Comparison of ENCODE assay signal across 10 cellular contexts in the genomic region with DNA sequence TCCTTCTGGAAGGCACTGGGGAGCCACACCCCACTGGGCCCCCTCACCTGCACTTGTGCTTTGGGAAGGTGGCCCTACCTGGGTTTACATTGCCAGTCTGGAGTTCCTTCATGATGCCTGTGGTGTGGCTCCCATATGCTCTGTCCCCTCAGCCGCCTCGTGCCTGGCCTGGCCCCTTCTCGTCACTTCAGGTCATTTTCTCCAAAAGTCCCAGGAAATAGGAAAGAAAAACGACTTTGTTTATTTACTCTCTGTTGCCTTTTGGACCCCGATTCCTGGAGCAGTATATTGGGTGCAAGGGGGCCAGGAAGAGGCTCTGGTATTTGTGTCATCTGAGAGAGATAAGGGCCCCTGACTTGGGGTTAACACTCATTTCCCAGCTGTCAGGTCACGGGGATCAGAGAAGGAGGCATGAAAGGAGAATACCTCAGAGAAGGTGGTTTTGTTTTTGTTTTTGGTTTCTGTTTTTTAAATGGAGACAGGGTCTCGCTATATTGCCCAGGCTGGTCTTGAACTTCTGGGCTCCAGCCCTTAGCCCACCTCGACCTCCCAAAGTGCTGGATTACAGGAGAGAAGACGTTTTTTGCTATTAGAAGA. TPM values are rescaled to one million over a fixed set of nuclear protein-coding genes. Genes with fewer than 3 reads are reported as not detected.
DNase-seq lines count a peak whose midpoint lies in the region; ATAC-seq and TF ChIP-seq lines count a peak whose summit lies in the region.
"Had no signal": no experiment of that assay in that cellular context is flagged by ENCODE, and none has a peak within 500 bp of the region (broad histone marks: within the 10 kb centered on the region; RNA-seq: fewer than 3 reads in every experiment).

No MANE protein-coding gene starts in this region.

- H3K36me3 Mint-ChIP-seq in activated CD4-positive, alpha-beta T cell treated with anti-CD3 and anti-CD28 coated beads, Interleukin-2, amount 10 ng/mL, durations not matched to agents 24 days and 14 days (ENCODE audit: low read depth), result peaks cover 49% of the 10 kb centered on the region

- peak overlapping the region; percentile 90 for H3K27ac ChIP-seq in lower lobe of right lung
- H3K27ac ChIP-seq in stomach smooth muscle (ENCODE audit: low read length), result peak overlapping the region; percentile 49
- H3K27ac ChIP-seq: prostate gland had no signal

- no peaks in the 10 kb centered on the region for H3K9me3 ChIP-seq in lower lobe of right lung
- no peaks in the 10 kb centered on the region for H3K9me3 ChIP-seq in stomach smooth muscle (ENCODE audit: control insufficient read depth in 2 of 2, low read length in 2 of 2)
- H3K9me3 ChIP-seq: prostate gland had no signal

- H3K27me3 Mint-ChIP-seq in activated CD4-positive, alpha-beta T cell treated with anti-CD3 and anti-CD28 coated beads, Interleukin-2, amount 10 ng/mL, durations not matched to agents 24 days and 14 days, result no peaks in the 10 kb centered on the region

- ATAC-seq in lower lobe of right lung (no peak), HG02642 (IDR thresholded peaks at IDR 0.05; ENCODE audit: poor library complexity, unreplicated experiment) (no peak)

- no peaks in the 10 kb centered on the region for H3K9me3 Mint-ChIP-seq in activated CD4-positive, alpha-beta T cell treated with anti-CD3 and anti-CD28 coated beads, Interleukin-2, amount 10 ng/mL, durations not matched to agents 24 days and 14 days

- H3K27ac Mint-ChIP-seq in activated CD4-positive, alpha-beta T cell treated with anti-CD3 and anti-CD28 coated beads, Interleukin-2, amount 10 ng/mL, durations not matched to agents 24 days and 14 days, result peak overlapping the region; percentile 95

- no peak for TF ChIP-seq CTCF in lower lobe of right lung (IDR thresholded peaks at IDR 0.05)

- H3K9ac ChIP-seq in stomach smooth muscle (ENCODE audit: low read length in 2 of 2), result no peak overlapping the region

- H3K4me3 ChIP-seq in lower lobe of right lung (peak overlapping the region; percentile 94), stomach smooth muscle (ENCODE audit: low read length in 2 of 2) (no peak overlapping the region)
- H3K4me3 ChIP-seq: prostate gland had no signal

- H3K4me3 Mint-ChIP-seq in activated CD4-positive, alpha-beta T cell treated with anti-CD3 and anti-CD28 coated beads, Interleukin-2, amount 10 ng/mL, durations not matched to agents 24 days and 14 days, result peak overlapping the region; percentile 92

- DNase-seq in activated CD4-positive, alpha-beta T cell treated with anti-CD3 and anti-CD28 coated beads, Interleukin-2, amount 10 ng/mL, durations not matched to agents 24 days and 14 days, result peak; percentile 88
- no peak for DNase-seq in activated CD4-positive, alpha-beta T cell treated with anti-CD3 and anti-CD28 coated beads for 48 hours
- DNase-seq in activated gamma-delta T cell treated with anti-CD3 and anti-CD28 coated beads, Interleukin-2, amount 50 U/mL, for 16 hours (ENCODE audit: low read depth), result peak; percentile 30
- DNase-seq in lower lobe of right lung (no peak), KBM-7 (no peak), posterior cingulate gyrus (no peak)
- DNase-seq: hypothalamus had no signal

- H3K4me1 Mint-ChIP-seq in activated CD4-positive, alpha-beta T cell treated with anti-CD3 and anti-CD28 coated beads, Interleukin-2, amount 10 ng/mL, durations not matched to agents 24 days and 14 days, result peaks cover 53% of the 10 kb centered on the region

- H3K27me3 ChIP-seq in lower lobe of right lung (ENCODE audit: low read depth) (no peaks in the 10 kb centered on the region), stomach smooth muscle (ENCODE audit: control insufficient read depth in 1 of 2, insufficient read depth in 2 of 2, low read length in 2 of 2) (no peaks in the 10 kb centered on the region)

- in situ Hi-C loops in KBM-7 (cut with MboI; ENCODE audit: low pct_unique_long_range_greater_than_20kb, low sequenced_read_pairs), result no loop called here

- intact Hi-C loops in activated CD4-positive, alpha-beta T cell treated with anti-CD3 and anti-CD28 coated beads, Interleukin-2, amount 10 ng/mL, durations not matched to agents 24 days and 14 days (cut with micrococcal nuclease), result loop anchor here (1.0 to 5.0 kb wide), 4 partner anchors 12 to 893 kb away; partner anchors contain the start of gene TMC6
- intact Hi-C loops in lower lobe of right lung (cut with DNase I), result no loop called here
- intact Hi-C loops in posterior cingulate gyrus (cut with DNase I), result no loop called here

- H3K4me1 ChIP-seq in lower lobe of right lung (peaks cover 84% of the 10 kb centered on the region), stomach smooth muscle (ENCODE audit: control insufficient read depth, insufficient read depth, low read length) (peaks cover 72% of the 10 kb centered on the region)

- H3K36me3 ChIP-seq in lower lobe of right lung, result peaks cover 38% of the 10 kb centered on the region
- peaks cover 2 to 24% of the 10 kb centered on the region in 2 donors for H3K36me3 ChIP-seq in stomach smooth muscle (ENCODE audit: control insufficient read depth in 2 of 2, insufficient read depth in 2 of 2, low read length in 2 of 2)
- H3K36me3 ChIP-seq: prostate gland had no signal

RNA-seq across cellular contexts. Expression of gene SOCS3, which starts 4.7 kb away (rescaled TPM):
- 78.3 and 81.5 TPM in 2 replicates for total RNA-seq in activated CD4-positive, alpha-beta T cell treated with anti-CD3 and anti-CD28 coated beads, Interleukin-2, amount 10 ng/mL, durations not matched to agents 24 days and 14 days
- total RNA-seq in lower lobe of right lung, result 69.5 TPM

RNA-seq across cellular contexts. Expression of gene PGS1, which starts 23.3 kb away (rescaled TPM):
- total RNA-seq in activated CD4-positive, alpha-beta T cell treated with anti-CD3 and anti-CD28 coated beads, Interleukin-2, amount 10 ng/mL, durations not matched to agents 24 days and 14 days, result 65.6 and 67.8 TPM in 2 replicates
- total RNA-seq in lower lobe of right lung, result 90.9 TPM

Comparison
In these comparisons a context has a peak if more than half of its experiments do, and no peak if none do; other contexts are left out.
1. DNase-seq: peak in activated CD4-positive, alpha-beta T cell treated with anti-CD3 and anti-CD28 coated beads, Interleukin-2, amount 10 ng/mL, durations not matched to agents 24 days and 14 days (single experiment) and activated gamma-delta T cell treated with anti-CD3 and anti-CD28 coated beads, Interleukin-2, amount 50 U/mL, for 16 hours (single experiment); none in activated CD4-positive, alpha-beta T cell treated with anti-CD3 and anti-CD28 coated beads for 48 hours (single experiment), lower lobe of right lung (single experiment), KBM-7 (single experiment) and posterior cingulate gyrus (0 of 10).